Comparison of ENCODE assay signal across 11 cellular contexts in the genomic region with DNA sequence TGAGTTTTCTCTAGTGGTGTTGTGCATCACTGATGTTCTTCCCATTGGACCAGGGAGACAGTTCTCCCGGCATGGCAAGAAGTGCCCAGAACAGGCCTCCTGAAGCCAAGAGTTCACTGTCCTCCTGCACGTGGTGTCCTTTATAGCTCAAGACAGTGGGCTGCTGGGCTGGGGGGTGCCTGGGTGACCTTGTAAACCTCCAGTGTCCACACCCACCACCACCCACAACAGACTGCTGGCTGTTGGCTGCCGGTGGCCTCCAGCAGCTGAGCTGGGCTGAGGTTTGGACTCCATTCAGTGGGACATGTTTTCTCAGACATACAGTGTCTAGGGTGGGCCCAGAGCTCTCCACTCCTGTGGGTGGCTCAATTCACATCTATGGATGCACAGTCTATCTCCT. TPM values are rescaled to one million over a fixed set of nuclear protein-coding genes. Genes with fewer than 3 reads are reported as not detected.
DNase-seq lines count a peak whose midpoint lies in the region; ATAC-seq, FAIRE-seq and TF ChIP-seq lines count a peak whose summit lies in the region.
"Had no signal": no experiment of that assay in that cellular context is flagged by ENCODE, and none has a peak within 500 bp of the region (broad histone marks: within the 10 kb centered on the region; RNA-seq: fewer than 3 reads in every experiment).

No MANE protein-coding gene starts in this region.

- whole genome bisulfite sequencing in gastroesophageal sphincter (ENCODE audit: low coverage in 1 of 2), 2 donors, result no CpG with 5 or more reads among the region's 3 CpGs

- H3K27me3 ChIP-seq in gastroesophageal sphincter, result no peaks in the 10 kb centered on the region
- H3K27me3 ChIP-seq: tibial nerve had no signal

- no peak for FAIRE-seq in GM12891 (lab: Jason Lieb, UNC)
- FAIRE-seq: A204.1 had no signal

- no peak for ATAC-seq in gastroesophageal sphincter

- H3K36me3 Mint-ChIP-seq in T-helper 1 cell treated with Interleukin-12 subunit alpha and Interleukin-12 subunit beta and Interleukin-4 antibody, amounts not matched to agents 30 μg/mL and 1 μg/mL, for 36 hours (ENCODE audit: low read depth), result peaks cover 6% of the 10 kb centered on the region

- no peak for TF ChIP-seq CTCF in VCaP (conservative IDR thresholded peaks at IDR 0.05)
- TF ChIP-seq CTCF in gastroesophageal sphincter (IDR thresholded peaks at IDR 0.05), result no peak

- no peaks in the 10 kb centered on the region for H3K36me3 ChIP-seq in gastroesophageal sphincter
- H3K36me3 ChIP-seq: tibial nerve had no signal

- peaks cover 0 to 69% (median 28%) of the 10 kb centered on the region in 3 donors for H3K4me1 ChIP-seq in gastroesophageal sphincter

- DNase-seq in T-helper 1 cell (no peak), NAMALWA (ENCODE audit: low spot score) (no peak), GM12891 (ENCODE audit: insufficient read length, low spot score) (no peak), SW480 (ENCODE audit: low spot score) (no peak)
- DNase-seq: NCI-H510A treated with DMSO at 0.1 percent for 48 hours had no signal

- TF ChIP-seq POLR2A in gastroesophageal sphincter (IDR thresholded peaks at IDR 0.05) (no peak), GM12891 (IDR thresholded peaks at IDR 0.05; ENCODE audit: low read depth, low read length) (no peak)

- TF ChIP-seq EP300 in gastroesophageal sphincter (IDR thresholded peaks at IDR 0.05), result no peak

- peak overlapping the region; percentile 93 for H3K4me3 Mint-ChIP-seq in T-helper 1 cell treated with Interleukin-12 subunit alpha and Interleukin-12 subunit beta and Interleukin-4 antibody, amounts not matched to agents 30 μg/mL and 1 μg/mL, for 36 hours

- H3K4me1 Mint-ChIP-seq in T-helper 1 cell treated with Interleukin-12 subunit alpha and Interleukin-12 subunit beta and Interleukin-4 antibody, amounts not matched to agents 30 μg/mL and 1 μg/mL, for 36 hours (ENCODE audit: low read depth), result peaks cover 33% of the 10 kb centered on the region

- no peak overlapping the region for H3K27ac Mint-ChIP-seq in T-helper 1 cell treated with Interleukin-12 subunit alpha and Interleukin-12 subunit beta and Interleukin-4 antibody, amounts not matched to agents 30 μg/mL and 1 μg/mL, for 36 hours

- H3K4me3 ChIP-seq in gastroesophageal sphincter (peak overlapping the region in 1 of 2 donors; percentile 96), skin epidermis (peak overlapping the region in 4 of 7 experiments; percentile 90 to 99 (median 98))

- H3K9me3 Mint-ChIP-seq in T-helper 1 cell treated with Interleukin-12 subunit alpha and Interleukin-12 subunit beta and Interleukin-4 antibody, amounts not matched to agents 30 μg/mL and 1 μg/mL, for 36 hours, result no peaks in the 10 kb centered on the region

- no peaks in the 10 kb centered on the region for H3K9me3 ChIP-seq in gastroesophageal sphincter
- H3K9me3 ChIP-seq: tibial nerve had no signal

- no peaks in the 10 kb centered on the region for H3K27me3 Mint-ChIP-seq in T-helper 1 cell treated with Interleukin-12 subunit alpha and Interleukin-12 subunit beta and Interleukin-4 antibody, amounts not matched to agents 30 μg/mL and 1 μg/mL, for 36 hours (ENCODE audit: low read depth)

- H3K27ac ChIP-seq in VCaP, result peak overlapping the region; percentile 97
- H3K27ac ChIP-seq in gastroesophageal sphincter, result peak overlapping the region in 3 of 4 donors; percentile 91 to 95 (median 92)
- peak overlapping the region in 11 of 21 experiments; percentile 25 to 99 (median 96) for H3K27ac ChIP-seq in skin epidermis

TF ChIP-seq in GM12891, 5 proteins besides CTCF, POLR2A, EP300 and RAD21:
- no peak for TF ChIP-seq POU2F2 (IDR thresholded peaks at IDR 0.05; ENCODE audit: low read depth, low read length)
- no peak for TF ChIP-seq TAF1 (IDR thresholded peaks at IDR 0.05; ENCODE audit: low read depth, low read length)
- TF ChIP-seq POLR2AphosphoS5 (IDR thresholded peaks at IDR 0.05; ENCODE audit: low read depth, low read length), result no peak
- TF ChIP-seq PAX5 (IDR thresholded peaks at IDR 0.05; ENCODE audit: insufficient read depth, low read length, severe bottlenecking), result no peak
- TF ChIP-seq SPI1 (IDR thresholded peaks at IDR 0.05; ENCODE audit: low read depth, low read length), result no peak

RNA-seq across cellular contexts. Expression of a gene that starts 42.2 kb away (rescaled TPM):
- 100 to 1,000 TPM in 3 of 4 donors, 10 to 100 TPM in 1; 92.5 to 216 (median 126) TPM for total RNA-seq in gastroesophageal sphincter
- 85.5 TPM for polyA plus RNA-seq in GM12891 (2012; ENCODE audit: low read depth, missing spikeins)
